26 cellular contexts compared by ENCODE assay signal in the genomic region with DNA sequence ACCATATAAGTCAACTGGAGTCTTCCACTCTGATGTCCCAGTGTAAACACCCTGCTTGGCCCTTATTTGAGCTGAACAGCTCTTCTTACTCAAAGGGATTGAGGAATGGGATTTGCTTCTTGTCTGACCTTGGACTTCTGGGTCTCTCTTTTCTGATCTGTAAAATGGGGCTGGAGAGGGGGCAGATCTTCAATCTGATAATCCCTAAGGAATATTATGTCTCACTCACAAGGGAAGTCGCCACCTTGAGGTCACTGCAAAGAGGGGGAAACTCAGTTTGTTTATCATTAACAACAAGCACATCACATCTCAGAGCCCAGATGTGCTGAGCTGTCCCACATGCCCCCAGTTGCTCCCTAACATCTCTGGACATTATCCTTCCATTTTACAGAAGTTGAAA. TPM values are rescaled to one million over a fixed set of nuclear protein-coding genes. Genes with fewer than 3 reads are reported as not detected.
DNase-seq lines count a peak whose midpoint lies in the region; ATAC-seq, FAIRE-seq and TF ChIP-seq lines count a peak whose summit lies in the region.
"Had no signal": no experiment of that assay in that cellular context is flagged by ENCODE, and none has a peak within 500 bp of the region (broad histone marks: within the 10 kb centered on the region; RNA-seq: fewer than 3 reads in every experiment).

No MANE protein-coding gene starts in this region.

- no peaks in the 10 kb centered on the region for H3K27me3 Mint-ChIP-seq in CD4-positive, alpha-beta T cell
- H3K27me3 Mint-ChIP-seq in activated B cell treated with CpG ODN at 0.5 μM for 24 hours (no peaks in the 10 kb centered on the region), naive B cell (no peaks in the 10 kb centered on the region)

- no peak for ATAC-seq in CD4-positive, alpha-beta T cell (ENCODE audit: poor library complexity)
- ATAC-seq in activated B cell treated with CpG ODN at 0.5 μM for 24 hours (ENCODE audit: low read depth) (peak; percentile 14), naive B cell (ENCODE audit: low read depth in 2 of 2) (no peak), HG03442 (IDR thresholded peaks at IDR 0.05; ENCODE audit: unreplicated experiment) (no peak)
- ATAC-seq: body of pancreas, esophagus mucosa, GM12878 had no signal

- H3K27ac ChIP-seq in CD4-positive, alpha-beta T cell (ENCODE audit: low read depth, low read length) = no peak overlapping the region
- H3K27ac ChIP-seq: body of pancreas, neutrophil, skin epidermis, thoracic aorta had no signal

- intact Hi-C loops in CD4-positive, alpha-beta T cell (cut with DNase I, micrococcal nuclease) = no loop called here
- intact Hi-C loops in activated B cell treated with CpG ODN at 0.5 μM for 24 hours (cut with micrococcal nuclease) = loop anchor here (2.0 kb wide), 1 partner anchor 15 kb away; no protein-coding TSS in a partner anchor

- H3K4me3 Mint-ChIP-seq in CD4-positive, alpha-beta T cell = no peak overlapping the region
- H3K4me3 Mint-ChIP-seq in activated B cell treated with CpG ODN at 0.5 μM for 24 hours (no peak overlapping the region), naive B cell (no peak overlapping the region)

- H3K36me3 Mint-ChIP-seq in CD4-positive, alpha-beta T cell (ENCODE audit: low read depth) = peaks cover 85% of the 10 kb centered on the region
- H3K36me3 Mint-ChIP-seq in activated B cell treated with CpG ODN at 0.5 μM for 24 hours (ENCODE audit: low read depth) (peaks cover 70% of the 10 kb centered on the region), naive B cell (peaks cover 30 to 38% of the 10 kb centered on the region in 2 donors)

- DNase-seq in CD4-positive, alpha-beta T cell = no peak
- no peak for DNase-seq in GM13977 (ENCODE audit: low spot score)
- DNase-seq in activated B cell treated with CpG ODN at 0.5 μM for 24 hours = no peak
- no peak for DNase-seq in naive B cell
- DNase-seq in NAMALWA (ENCODE audit: low spot score) = no peak
- no peak for DNase-seq in H54 (ENCODE audit: insufficient read length, low spot score)
- DNase-seq: activated T-cell treated with anti-CD3 and anti-CD28 coated beads, Interleukin-2, amount 50 U/mL, for 48 hours; body of pancreas; effector CD4-positive, alpha-beta T cell; hypothalamus; KBM-7; NCI-H524 treated with DMSO at 0.1 percent for 48 hours; RPMI8226; SK-N-SH; stimulated activated CD4-positive, alpha-beta T cell treated with anti-CD3 and anti-CD28 coated beads, Interleukin-1b, Interleukin-23, amount 100 ng/mL, for 48 hours; T-helper 9 cell had no signal

- no peak for FAIRE-seq in H54 (lab: Jason Lieb, UNC)
- FAIRE-seq: frontal cortex, GM12878, islet of Langerhans had no signal

- peaks cover 4% of the 10 kb centered on the region for H3K9me3 Mint-ChIP-seq in CD4-positive, alpha-beta T cell
- peaks cover 13% of the 10 kb centered on the region for H3K9me3 Mint-ChIP-seq in activated B cell treated with CpG ODN at 0.5 μM for 24 hours
- peaks cover 2 to 22% (median 11%) of the 10 kb centered on the region in 7 donors for H3K9me3 Mint-ChIP-seq in naive B cell

- peaks cover 13% of the 10 kb centered on the region for H3K4me1 Mint-ChIP-seq in CD4-positive, alpha-beta T cell (ENCODE audit: low read depth)
- H3K4me1 Mint-ChIP-seq in activated B cell treated with CpG ODN at 0.5 μM for 24 hours = peaks cover 23% of the 10 kb centered on the region
- H3K4me1 Mint-ChIP-seq in naive B cell = peaks cover 31 to 41% (median 31%) of the 10 kb centered on the region in 3 donors

- in situ Hi-C loops in GM13977 (cut with MboI; ENCODE audit: low pct_unique_long_range_greater_than_20kb, low sequenced_read_pairs, unreplicated experiment) = no loop called here

- H3K9me3 ChIP-seq in CD4-positive, alpha-beta T cell (ENCODE audit: control insufficient read depth, low read length) = peaks cover 9% of the 10 kb centered on the region
- H3K9me3 ChIP-seq: body of pancreas, neutrophil, SK-N-SH, thoracic aorta had no signal

- peak overlapping the region; percentile 57 for H3K27ac Mint-ChIP-seq in CD4-positive, alpha-beta T cell
- no peak overlapping the region for H3K27ac Mint-ChIP-seq in activated B cell treated with CpG ODN at 0.5 μM for 24 hours
- peak overlapping the region in 5 of 6 donors; percentile 2 to 91 (median 76) for H3K27ac Mint-ChIP-seq in naive B cell

- TF ChIP-seq POLR2A in H54 (IDR thresholded peaks at IDR 0.05; ENCODE audit: low read depth, low read length) = no peak

- no peaks in the 10 kb centered on the region for H3K27me3 ChIP-seq in CD4-positive, alpha-beta T cell (ENCODE audit: control insufficient read depth, insufficient read depth, low read length)
- H3K27me3 ChIP-seq: body of pancreas, neutrophil had no signal

- POLR2A ChIA-PET in CD4-positive, alpha-beta T cell (lab: Charles Lee) = no interaction called here
- POLR2A ChIA-PET in activated B cell treated with CpG ODN at 0.5 μM for 24 hours (lab: Charles Lee) = no interaction called here

- CTCF ChIA-PET in CD4-positive, alpha-beta T cell (lab: Charles Lee) = interaction anchor here (1.3 kb wide), 1 partner anchor 42 kb away, joined by 4 read pairs; no protein-coding TSS in a partner anchor
- CTCF ChIA-PET in activated B cell treated with CpG ODN at 0.5 μM for 24 hours (lab: Charles Lee) = interaction anchor here (0.7 kb wide), 1 partner anchor 42 kb away, joined by 3 read pairs; no protein-coding TSS in a partner anchor

- no peak for TF ChIP-seq CTCF in CD4-positive, alpha-beta T cell (IDR thresholded peaks at IDR 0.05)
- TF ChIP-seq CTCF in GM13977 (IDR thresholded peaks at IDR 0.05; ENCODE audit: extremely low read depth, insufficient read depth, missing control alignments) (peak; percentile 2), activated B cell treated with CpG ODN at 0.5 μM for 24 hours (IDR thresholded peaks at IDR 0.05) (no peak)

RNA-seq across cellular contexts. Expression of a gene that starts 15.1 kb away (rescaled TPM):
- total RNA-seq in CD4-positive, alpha-beta T cell = not detected
- not detected in 2 replicates for total RNA-seq in activated B cell treated with CpG ODN at 0.5 μM for 24 hours
- polyA plus RNA-seq in naive B cell (ENCODE audit: low read depth in 6 of 6) = under 1 TPM in 4 of 6 donors, not detected in 2; 0.06 to 0.26 (median 0.20) TPM
- total RNA-seq: body of pancreas, GM12878, thoracic aorta had no signal
- polyA plus RNA-seq: GM12878 had no signal

RNA-seq across cellular contexts. Expression of a gene that starts 29.1 kb away (rescaled TPM):
- not detected for total RNA-seq in CD4-positive, alpha-beta T cell
- not detected in 2 replicates for total RNA-seq in activated B cell treated with CpG ODN at 0.5 μM for 24 hours
- polyA plus RNA-seq in naive B cell (ENCODE audit: low read depth in 6 of 6) = not detected
- total RNA-seq: body of pancreas, frontal cortex, GM12878, mucosa of gallbladder, pulmonary artery endothelial cell, thoracic aorta had no signal

RNA-seq across cellular contexts. Expression of a gene that starts 38.4 kb away (rescaled TPM):
- total RNA-seq in CD4-positive, alpha-beta T cell = not detected
- total RNA-seq in activated B cell treated with CpG ODN at 0.5 μM for 24 hours = not detected in 2 replicates
- polyA plus RNA-seq in naive B cell (ENCODE audit: low read depth in 6 of 6) = not detected
- total RNA-seq: body of pancreas, frontal cortex, GM12878, mucosa of gallbladder, pulmonary artery endothelial cell, thoracic aorta had no signal
- polyA plus RNA-seq: GM12878, SK-N-SH had no signal
